In genomic region chr22:33006955-33007318, GRCh38 we compare ENCODE assay signal across 23 cellular contexts. TPM values are rescaled to one million over a fixed set of nuclear protein-coding genes. Genes with fewer than 3 reads are reported as not detected.
DNase-seq lines count a peak whose midpoint lies in the region; ATAC-seq, FAIRE-seq and TF ChIP-seq lines count a peak whose summit lies in the region.
"Had no signal": no experiment of that assay in that cellular context is flagged by ENCODE, and none has a peak within 500 bp of the region (broad histone marks: within the 10 kb centered on the region; RNA-seq: fewer than 3 reads in every experiment).

No MANE protein-coding gene starts in this region.

- no peak overlapping the region for H3K9ac ChIP-seq in keratinocyte (ENCODE audit: control insufficient read depth, extremely low read depth, insufficient read depth, low read length)
- no peak overlapping the region for H3K9ac ChIP-seq in HepG2 (ENCODE audit: insufficient read depth, low read depth, low read length)
- H3K9ac ChIP-seq: BLaER1 treated with 17β-estradiol and CSF1 and Interleukin-3, amounts not matched to agents 10 nM and 100 nM had no signal

- TF ChIP-seq CTCF in PC-9 (conservative IDR thresholded peaks at IDR 0.05) (no peak), keratinocyte (optimal IDR thresholded peaks at IDR 0.05 in 1 of 3, IDR thresholded peaks at IDR 0.05 in 1 of 3, conservative IDR thresholded peaks at IDR 0.05 in 1 of 3; ENCODE audit: extremely low read depth in 1 of 3, insufficient read depth in 2 of 3, low read length in 3 of 3) (no peak), HepG2 (CRISPR knock-in tag; IDR thresholded peaks at IDR 0.05) (no peak), right lobe of liver (IDR thresholded peaks at IDR 0.05) (no peak)

- no peaks in the 10 kb centered on the region for H3K9me1 ChIP-seq in keratinocyte (ENCODE audit: control insufficient read depth, extremely low read depth, insufficient read depth, low read length)

- POLR2A ChIA-PET in PC-9 (lab: Charles Lee; ENCODE audit: unreplicated experiment), result no interaction called here
- POLR2A ChIA-PET in HepG2 (lab: Yijun Ruan, JAX), result no interaction called here

- dilution Hi-C loops in keratinocyte (cut with MboI; ENCODE audit: extremely low pct_ligation_motif_present, low sequenced_read_pairs), result no loop called here

- peaks cover 2% of the 10 kb centered on the region for H3K27me3 Mint-ChIP-seq in activated CD8-positive, alpha-beta memory T cell treated with anti-CD3 and anti-CD28 coated beads, Interleukin-2, amount 10 ng/mL, durations not matched to agents 7 days and 5 days

- H3K9me3 ChIP-seq in PC-9 (ENCODE audit: insufficient read depth, low read depth), result peaks cover 3% of the 10 kb centered on the region; the same call in 1 of the 2 replicates
- H3K9me3 ChIP-seq in keratinocyte (ENCODE audit: control insufficient read depth, low read depth, low read length), result peaks cover 2% of the 10 kb centered on the region
- H3K9me3 ChIP-seq in HepG2 (ENCODE audit: low read length), result peaks cover 14% of the 10 kb centered on the region
- H3K9me3 ChIP-seq in right lobe of liver, result no peaks in the 10 kb centered on the region
- H3K9me3 ChIP-seq: A549, Caco-2 had no signal

- H3K9me3 Mint-ChIP-seq in activated CD8-positive, alpha-beta memory T cell treated with anti-CD3 and anti-CD28 coated beads, Interleukin-2, amount 10 ng/mL, durations not matched to agents 7 days and 5 days (ENCODE audit: low read depth), result no peaks in the 10 kb centered on the region
- H3K9me3 Mint-ChIP-seq: CD4-positive, alpha-beta T cell; CD8-positive, alpha-beta T cell had no signal

- no peak for TF ChIP-seq RAD21 in HepG2 (CRISPR knock-in tag; IDR thresholded peaks at IDR 0.05)

- H3K4me3 Mint-ChIP-seq in activated CD8-positive, alpha-beta memory T cell treated with anti-CD3 and anti-CD28 coated beads, Interleukin-2, amount 10 ng/mL, durations not matched to agents 7 days and 5 days, result no peak overlapping the region
- H3K4me3 Mint-ChIP-seq: B cell; CD4-positive, alpha-beta T cell; CD8-positive, alpha-beta T cell had no signal

- in situ Hi-C loops in HepG2 (cut with HindIII; ENCODE audit: extremely low pct_ligation_motif_present, low pct_unique_long_range_greater_than_20kb), result no loop called here

- H3K36me3 ChIP-seq in PC-9 (ENCODE audit: low read depth), result no peaks in the 10 kb centered on the region
- H3K36me3 ChIP-seq in keratinocyte (ENCODE audit: control insufficient read depth in 2 of 2, extremely low read depth in 1 of 2, insufficient read depth in 2 of 2, low read length in 2 of 2), result no peaks in the 10 kb centered on the region
- H3K36me3 ChIP-seq in HepG2 (replicated peaks in 1 of 2; ENCODE audit: control insufficient read depth in 1 of 2, insufficient read depth in 2 of 2, low read length in 2 of 2), result peaks cover 0 to 11% of the 10 kb centered on the region in 2 experiments; a peak in 1 of 5 replicates
- no peaks in the 10 kb centered on the region for H3K36me3 ChIP-seq in right lobe of liver

- CTCF ChIA-PET in PC-9 (lab: Charles Lee) (interaction anchor here (0.6 kb wide), 1 partner anchor 188 kb away, joined by 3 read pairs; no protein-coding TSS in a partner anchor), HepG2 (lab: Yijun Ruan, JAX; ENCODE audit: low intra/inter-chr PET ratio, low total read pairs) (no interaction called here)
- CTCF ChIA-PET in activated CD8-positive, alpha-beta memory T cell treated with anti-CD3 and anti-CD28 coated beads, Interleukin-2, amount 10 ng/mL, durations not matched to agents 7 days and 5 days (lab: Charles Lee), result no interaction called here

- no peak overlapping the region for H2AFZ ChIP-seq in PC-9
- H2AFZ ChIP-seq in keratinocyte (ENCODE audit: control insufficient read depth, low read length), result no peak overlapping the region
- H2AFZ ChIP-seq in HepG2 (ENCODE audit: low read length), result no peak overlapping the region

- H3K79me2 ChIP-seq in PC-9 (ENCODE audit: low read depth), result no peaks in the 10 kb centered on the region
- no peaks in the 10 kb centered on the region for H3K79me2 ChIP-seq in keratinocyte (ENCODE audit: control insufficient read depth, insufficient read depth, low read length)
- no peaks in the 10 kb centered on the region for H3K79me2 ChIP-seq in HepG2 (ENCODE audit: insufficient read depth, low read length)

- ATAC-seq in HepG2 (no peak; the same call in 2 of the 3 replicates), right lobe of liver (peak; percentile 51 to 67 (median 60)), HG02970 (IDR thresholded peaks at IDR 0.05; ENCODE audit: low FRiP score, unreplicated experiment) (no peak)
- no peak for ATAC-seq in activated CD8-positive, alpha-beta memory T cell treated with anti-CD3 and anti-CD28 coated beads, Interleukin-2, amount 10 ng/mL, durations not matched to agents 7 days and 5 days
- ATAC-seq: A549; CD8-positive, alpha-beta T cell had no signal

- H3K27me3 ChIP-seq in PC-9 (ENCODE audit: insufficient read depth, low read depth) (peaks cover 9% of the 10 kb centered on the region; the same call in 1 of the 2 replicates), keratinocyte (ENCODE audit: control insufficient read depth, extremely low read depth, insufficient read depth, low read length) (no peaks in the 10 kb centered on the region), HepG2 (ENCODE audit: control insufficient read depth in 1 of 2, insufficient read depth in 2 of 2, low read length in 2 of 2) (no peaks in the 10 kb centered on the region), right lobe of liver (no peaks in the 10 kb centered on the region)
- H3K27me3 ChIP-seq: BLaER1 treated with 17β-estradiol and CSF1 and Interleukin-3, amounts not matched to agents 10 nM and 100 nM had no signal

- TF ChIP-seq POLR2A in HepG2 (IDR thresholded peaks at IDR 0.05; ENCODE audit: insufficient read depth in 1 of 2, low read depth in 2 of 2, low read length in 2 of 2) (no peak), right lobe of liver (IDR thresholded peaks at IDR 0.05) (no peak)

- H3K4me2 ChIP-seq in PC-9, result peak overlapping the region; percentile 2; the same call in 1 of the 2 replicates
- no peak overlapping the region for H3K4me2 ChIP-seq in keratinocyte (ENCODE audit: control insufficient read depth, extremely low read depth, insufficient read depth, low read depth, low read length)
- peak overlapping the region; percentile 41; the same call in 1 of the 2 replicates for H3K4me2 ChIP-seq in HepG2 (ENCODE audit: low read depth, low read length)
- H3K4me2 ChIP-seq: A549; BLaER1 treated with 17β-estradiol and CSF1 and Interleukin-3, amounts not matched to agents 10 nM and 100 nM had no signal

- peaks cover 9% of the 10 kb centered on the region; the same call in 1 of the 2 replicates for H3F3A ChIP-seq in PC-9 (ENCODE audit: insufficient read depth, low read depth)

- no peak overlapping the region for H3K27ac ChIP-seq in PC-9
- H3K27ac ChIP-seq in keratinocyte (ENCODE audit: control insufficient read depth, insufficient read depth, low read length), result no peak overlapping the region
- H3K27ac ChIP-seq in HepG2 (ENCODE audit: extremely low read length, insufficient read depth, low read length), result no peak overlapping the region
- no peak overlapping the region for H3K27ac ChIP-seq in right lobe of liver
- H3K27ac ChIP-seq: 22Rv1; A549; BLaER1 treated with 17β-estradiol and CSF1 and Interleukin-3, amounts not matched to agents 10 nM and 100 nM; C4-2B had no signal

- no peaks in the 10 kb centered on the region for H3K36me3 Mint-ChIP-seq in activated CD8-positive, alpha-beta memory T cell treated with anti-CD3 and anti-CD28 coated beads, Interleukin-2, amount 10 ng/mL, durations not matched to agents 7 days and 5 days
- H3K36me3 Mint-ChIP-seq: CD8-positive, alpha-beta T cell had no signal

- BruUV-seq in PC-9 (replicated peaks; lab: Mats Ljungman, UMichigan) (no TSS peak), HepG2 (replicated peaks; lab: Mats Ljungman, UMichigan) (no TSS peak)

- FAIRE-seq in keratinocyte (lab: Jason Lieb, UNC) (peak; percentile 32), HepG2 (lab: Jason Lieb, UNC) (no peak)
- FAIRE-seq: A549, D721Med, G401.6, GM12891, GM19239 had no signal

- H3K4me1 Mint-ChIP-seq in activated CD8-positive, alpha-beta memory T cell treated with anti-CD3 and anti-CD28 coated beads, Interleukin-2, amount 10 ng/mL, durations not matched to agents 7 days and 5 days, result no peaks in the 10 kb centered on the region
- H3K4me1 Mint-ChIP-seq: B cell had no signal

- peaks cover 21% of the 10 kb centered on the region for H3K4me1 ChIP-seq in PC-9 (replicated peaks; ENCODE audit: insufficient read depth)
- H3K4me1 ChIP-seq in keratinocyte (ENCODE audit: control insufficient read depth, extremely low read depth, insufficient read depth, low read length), result peaks cover 1% of the 10 kb centered on the region
- H3K4me1 ChIP-seq in HepG2 (ENCODE audit: insufficient read depth, low read length), result peaks cover 26% of the 10 kb centered on the region
- H3K4me1 ChIP-seq in right lobe of liver, result peaks cover 0 to 12% (median 3%) of the 10 kb centered on the region in 4 donors
- H3K4me1 ChIP-seq: A549; BLaER1 treated with 17β-estradiol and CSF1 and Interleukin-3, amounts not matched to agents 10 nM and 100 nM; Caco-2 had no signal

- H3K4me3 ChIP-seq in PC-9 (no peak overlapping the region), keratinocyte (ENCODE audit: control insufficient read depth in 2 of 3, extremely low read depth in 1 of 3, insufficient read depth in 2 of 3, low read depth in 1 of 3, low read length in 3 of 3) (no peak overlapping the region), HepG2 (replicated peaks in 1 of 3; ENCODE audit: insufficient read depth in 1 of 3, low read depth in 2 of 3, low read length in 3 of 3) (no peak overlapping the region), right lobe of liver (no peak overlapping the region)
- H3K4me3 ChIP-seq: A549; BLaER1 treated with 17β-estradiol and CSF1 and Interleukin-3, amounts not matched to agents 10 nM and 100 nM had no signal

- H4K20me1 ChIP-seq in PC-9 (ENCODE audit: insufficient read depth) (no peaks in the 10 kb centered on the region), keratinocyte (ENCODE audit: control insufficient read depth, extremely low read depth, insufficient read depth, low read length) (no peaks in the 10 kb centered on the region), HepG2 (ENCODE audit: insufficient read depth, low read length) (no peaks in the 10 kb centered on the region)
- H4K20me1 ChIP-seq: BLaER1 treated with 17β-estradiol and CSF1 and Interleukin-3, amounts not matched to agents 10 nM and 100 nM had no signal

- no peaks in the 10 kb centered on the region for H3K9me2 ChIP-seq in PC-9 (ENCODE audit: insufficient read depth)

- intact Hi-C loops in PC-9 (cut with micrococcal nuclease; ENCODE audit: unreplicated experiment) (no loop called here), HepG2 (cut with micrococcal nuclease; ENCODE audit: unreplicated experiment) (no loop called here), right lobe of liver (cut with DNase I) (no loop called here)

- WGBS in HepG2 (ENCODE audit: low lambda C conversion rate), result 8% methylated on average over 3 of the region's 3 CpGs
- WGBS in right lobe of liver (ENCODE audit: insufficient coverage, low coverage, low lambda C conversion rate, missing lambda C conversion rate), result 32% methylated on average over 3 of the region's 3 CpGs

- H3K27ac Mint-ChIP-seq in activated CD8-positive, alpha-beta memory T cell treated with anti-CD3 and anti-CD28 coated beads, Interleukin-2, amount 10 ng/mL, durations not matched to agents 7 days and 5 days, result no peak overlapping the region
- H3K27ac Mint-ChIP-seq: B cell; CD4-positive, alpha-beta T cell; CD8-positive, alpha-beta T cell had no signal

- TF ChIP-seq EP300 in HepG2 (IDR thresholded peaks at IDR 0.05; ENCODE audit: low read depth in 2 of 2, low read length in 2 of 2), result no peak
- no peak for TF ChIP-seq EP300 in HepG2 (CRISPR knock-in tag; IDR thresholded peaks at IDR 0.05; ENCODE audit: borderline replicate concordance)

- DNase-seq in PC-9, result no peak
- DNase-seq in keratinocyte (ENCODE audit: low read depth, low spot score), result no peak
- no peak for DNase-seq in HepG2 (ENCODE audit: low spot score)
- DNase-seq in right lobe of liver, result no peak
- no peak for DNase-seq in NCI-H2196 treated with DMSO at 0.1 percent for 48 hours (lab: John Stamatoyannopoulos, UW; ENCODE audit: unreplicated experiment)
- no peak for DNase-seq in activated CD8-positive, alpha-beta memory T cell treated with anti-CD3 and anti-CD28 coated beads, Interleukin-2, amount 10 ng/mL, durations not matched to agents 7 days and 5 days
- DNase-seq: AML-193; Caco-2; CD4-positive, alpha-beta T cell; CD8-positive, alpha-beta T cell; DMS79 treated with DMSO at 0.1 percent for 48 hours; GF-D8 had no signal

RNA-seq across cellular contexts. Expression of gene SYN3, which starts 51.2 kb away (rescaled TPM):
- total RNA-seq in PC-9 (2021) (0.48 TPM in 1 of 2 replicates, not detected in the other), HepG2 (2016; rRNA removed; fragmentation: Illumina TruSeq; extraction: Trizol) (3.9 and 7.6 TPM in 2 replicates), right lobe of liver (under 1 TPM in 3 of 6 experiments, not detected in 3; 0.44 to 0.60 (median 0.56) TPM)
- polyA plus RNA-seq in keratinocyte (not detected in 3 replicates), HepG2 (2011; rRNA removed) (2.5 and 3.0 TPM in 2 replicates)
- not detected for polyA plus RNA-seq in keratinocyte (2011; ENCODE audit: low read depth)
- polyA plus RNA-seq in keratinocyte (2011; cell fraction: cytosol; rRNA removed), result not detected in 2 replicates
- 0.14 TPM in 1 of 2 replicates, not detected in the other for polyA plus RNA-seq in keratinocyte (2011; cell fraction: nucleus; rRNA removed)
- not detected in 2 replicates for polyA plus RNA-seq in keratinocyte (2012; ENCODE audit: low replicate concordance)
- polyA minus RNA-seq in keratinocyte, result not detected in 3 replicates
- not detected for polyA minus RNA-seq in keratinocyte (2011; cell fraction: cytosol; rRNA and poly(A)+ RNA removed)
- not detected in 2 replicates for polyA minus RNA-seq in keratinocyte (2011; cell fraction: nucleus; rRNA and poly(A)+ RNA removed)
- total RNA-seq in HepG2 (2016; cell fraction: cytosol; rRNA removed; fragmentation: Illumina TruSeq; extraction: Trizol; ENCODE audit: low read depth), result 16.9 and 20.4 TPM in 2 replicates
- total RNA-seq in HepG2 (2016; cell fraction: insoluble cytoplasmic fraction; rRNA removed; fragmentation: Illumina TruSeq; extraction: Trizol), result 2.6 and 6.9 TPM in 2 replicates
- total RNA-seq in HepG2 (2016; cell fraction: membrane; rRNA removed; fragmentation: Illumina TruSeq; extraction: Trizol), result 6.7 and 8.1 TPM in 2 replicates
- 19.3 and 22.8 TPM in 2 replicates for total RNA-seq in HepG2 (2016; cell fraction: nucleus; rRNA removed; fragmentation: Illumina TruSeq; extraction: Trizol)
- polyA plus RNA-seq in HepG2 (2011; cell fraction: cytosol; rRNA removed), result 0.77 and 1.0 TPM in 2 replicates
- 10.4 and 10.5 TPM in 2 replicates for polyA plus RNA-seq in HepG2 (2011; cell fraction: nucleus; rRNA removed)
- 2.3 and 2.6 TPM in 2 replicates for polyA plus RNA-seq in HepG2 (2012)
- 0.84 and 1.0 TPM in 2 replicates for polyA plus RNA-seq in HepG2 (2016; cell fraction: cytosol; fragmentation: Illumina TruSeq; extraction: Trizol; ENCODE audit: low read depth)
- polyA plus RNA-seq in HepG2 (2016; cell fraction: insoluble cytoplasmic fraction; fragmentation: Illumina TruSeq; extraction: Trizol; ENCODE audit: low read depth), result 3.0 and 5.8 TPM in 2 replicates
- 1.3 and 1.5 TPM in 2 replicates for polyA plus RNA-seq in HepG2 (2016; cell fraction: membrane; fragmentation: Illumina TruSeq; extraction: Trizol; ENCODE audit: low read depth)
- polyA plus RNA-seq in HepG2 (2016; cell fraction: nucleus; fragmentation: Illumina TruSeq; extraction: Trizol; ENCODE audit: insufficient read depth, low read depth), result 7.3 and 9.0 TPM in 2 replicates
- polyA minus RNA-seq in HepG2 (2011; rRNA and poly(A)+ RNA removed; ENCODE audit: low replicate concordance), result 16.0 TPM in 1 of 2 replicates, not detected in the other
- polyA minus RNA-seq in HepG2 (2011; cell fraction: cytosol; rRNA and poly(A)+ RNA removed), result 1.5 and 1.6 TPM in 2 replicates
- polyA minus RNA-seq in HepG2 (2011; cell fraction: nucleus; rRNA and poly(A)+ RNA removed), result 23.3 and 26.9 TPM in 2 replicates
- total RNA-seq in activated CD8-positive, alpha-beta memory T cell treated with anti-CD3 and anti-CD28 coated beads, Interleukin-2, amount 10 ng/mL, durations not matched to agents 7 days and 5 days, result not detected
- total RNA-seq: Caco-2; Calu3; CD4-positive, alpha-beta T cell; CD8-positive, alpha-beta T cell had no signal

Comparison
In these comparisons a context has a peak if more than half of its experiments do, and no peak if none do; other contexts are left out.
1. ATAC-seq: peak in right lobe of liver (4 of 4); none in HepG2 (single experiment), activated CD8-positive, alpha-beta memory T cell treated with anti-CD3 and anti-CD28 coated beads, Interleukin-2, amount 10 ng/mL, durations not matched to agents 7 days and 5 days (single experiment) and HG02970 (single experiment).